22 cellular contexts compared by ENCODE assay signal in the genomic region with DNA sequence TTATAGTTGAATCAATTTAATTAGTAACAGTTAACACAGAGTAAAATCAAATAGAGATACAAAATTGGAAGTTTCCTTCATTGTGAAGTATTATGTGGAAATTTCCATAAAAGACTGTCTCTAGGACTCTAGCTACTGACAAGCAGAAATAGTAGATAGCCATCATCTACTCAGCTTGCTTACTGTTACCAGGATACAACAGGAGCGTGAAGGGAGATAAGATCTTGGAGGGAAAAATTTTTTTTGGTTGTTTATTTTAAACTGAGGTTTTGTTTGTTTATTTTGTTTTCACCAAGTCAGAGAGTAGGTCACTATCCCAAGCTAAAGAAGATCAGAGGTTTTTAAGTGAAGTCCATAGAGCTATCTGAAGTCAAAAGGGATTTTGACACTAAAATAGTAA.
"Had no signal": no experiment of that assay in that cellular context is flagged by ENCODE, and none has a peak within 500 bp of the region (broad histone marks: within the 10 kb centered on the region; RNA-seq: fewer than 3 reads in every experiment).

No MANE protein-coding gene starts in this region.

- H3K9me3 ChIP-seq: adrenal gland, body of pancreas, uterus had no signal

- DNase-seq: activated CD4-positive, alpha-beta T cell treated with anti-CD3 and anti-CD28 coated beads for 4 hours; activated CD4-positive, alpha-beta T cell treated with anti-CD3 and anti-CD28 coated beads, Interleukin-2, amount 50 U/mL, for 4 hours; activated effector memory CD4-positive, alpha-beta T cell treated with Interleukin-2 at 50 U/mL for 16 hours; activated naive CD4-positive, alpha-beta T cell treated with Interleukin-2 at 50 U/mL for 16 hours; adrenal gland; aorta; body of pancreas; cerebellar nuclear complex; effector memory CD4-positive, alpha-beta T cell; foreskin melanocyte; heart right ventricle; stimulated activated CD4-positive, alpha-beta T cell treated with anti-CD3 and anti-CD28 coated beads, Interleukin-4, amount 100 ng/mL, for 24 hours; substantia nigra; uterus had no signal

- H3K4me3 ChIP-seq: adrenal gland, body of pancreas, coronary artery, dorsolateral prefrontal cortex, heart right ventricle, skin epidermis, uterus had no signal

- H3K27ac ChIP-seq: adrenal gland, body of pancreas, coronary artery, dorsolateral prefrontal cortex, heart right ventricle, skin epidermis, uterus had no signal

- H3K36me3 ChIP-seq: adrenal gland, heart right ventricle, uterus had no signal

- H3K27me3 ChIP-seq: adrenal gland, body of pancreas, dorsolateral prefrontal cortex, heart right ventricle, uterus had no signal

- H3K4me1 ChIP-seq: adrenal gland, body of pancreas, heart right ventricle, uterus had no signal

- ATAC-seq: body of pancreas; esophagus mucosa; natural killer cell treated with Interleukin-12 subunit alpha and Interleukin-12 subunit beta and Interleukin-15 and Interleukin-18, amount 100 ng/mL, for 72 hours; sciatic nerve; stimulated activated effector memory CD8-positive, alpha-beta T cell treated with anti-CD3 and anti-CD28 coated beads, Interleukin-12 subunit alpha, Interleukin-12 subunit beta, amount 100 ng/mL, for 72 hours had no signal

- FAIRE-seq: endothelial cell of umbilical vein had no signal
